2 cellular contexts compared by ENCODE assay signal in the genomic region with DNA sequence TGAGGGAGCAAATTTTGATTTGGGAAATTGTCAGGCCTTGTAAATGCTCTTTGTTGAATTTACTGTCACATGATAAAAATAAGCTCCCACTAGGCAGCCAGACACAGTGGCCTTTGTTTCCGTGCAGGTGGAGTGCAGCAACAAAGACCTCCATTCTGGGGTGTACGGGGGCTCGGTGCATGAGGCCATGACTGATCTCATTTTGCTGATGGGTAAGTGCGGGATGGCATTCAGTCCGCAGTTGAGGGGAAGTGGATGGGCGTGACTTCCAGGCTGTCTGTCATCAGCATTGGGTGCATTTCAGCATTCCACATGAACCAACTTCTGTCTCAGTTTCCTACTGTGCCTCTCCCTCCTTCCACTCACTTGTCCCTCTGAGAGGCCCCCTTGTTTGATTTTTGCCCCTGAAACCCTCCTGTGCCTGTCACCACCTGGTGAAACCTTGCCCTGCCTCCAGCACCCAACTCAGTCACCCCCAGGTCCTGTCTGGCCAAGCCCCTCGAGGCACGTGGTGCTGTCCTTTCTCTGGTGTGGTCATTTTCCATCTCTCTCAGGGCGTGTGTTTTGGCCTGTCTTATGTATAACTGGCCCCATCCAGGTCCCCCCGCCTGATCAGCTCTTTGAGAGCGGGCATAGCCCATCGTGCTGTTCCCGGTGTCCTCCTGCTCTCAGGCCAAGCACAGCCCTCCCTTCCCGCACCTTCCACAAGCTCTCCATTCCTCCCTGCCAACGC.
TF ChIP-seq lines count a peak whose summit lies in the region.

No MANE protein-coding gene starts in this region.

TF ChIP-seq in liver, 16 proteins besides CTCF, POLR2A, EP300 and RAD21:
- TF ChIP-seq YY1 (IDR thresholded peaks at IDR 0.05) (no peak), HNF4A (conservative IDR thresholded peaks at IDR 0.05) (no peak), RXRA (IDR thresholded peaks at IDR 0.05) (no peak), NR2F2 (IDR thresholded peaks at IDR 0.05) (no peak), TAF1 (conservative IDR thresholded peaks at IDR 0.05) (no peak), FOXA1 (IDR thresholded peaks at IDR 0.05) (no peak), HNF4G (IDR thresholded peaks at IDR 0.05) (no peak), SP1 (IDR thresholded peaks at IDR 0.05) (no peak), FOXA2 (IDR thresholded peaks at IDR 0.05) (no peak), JUND (IDR thresholded peaks at IDR 0.05) (no peak), EGR1 (IDR thresholded peaks at IDR 0.05; ENCODE audit: low read depth in 2 of 2) (no peak), GABPA (IDR thresholded peaks at IDR 0.05 in 1 of 2, conservative IDR thresholded peaks at IDR 0.05 in 1 of 2) (no peak)
- TF ChIP-seq, protein P1, sequence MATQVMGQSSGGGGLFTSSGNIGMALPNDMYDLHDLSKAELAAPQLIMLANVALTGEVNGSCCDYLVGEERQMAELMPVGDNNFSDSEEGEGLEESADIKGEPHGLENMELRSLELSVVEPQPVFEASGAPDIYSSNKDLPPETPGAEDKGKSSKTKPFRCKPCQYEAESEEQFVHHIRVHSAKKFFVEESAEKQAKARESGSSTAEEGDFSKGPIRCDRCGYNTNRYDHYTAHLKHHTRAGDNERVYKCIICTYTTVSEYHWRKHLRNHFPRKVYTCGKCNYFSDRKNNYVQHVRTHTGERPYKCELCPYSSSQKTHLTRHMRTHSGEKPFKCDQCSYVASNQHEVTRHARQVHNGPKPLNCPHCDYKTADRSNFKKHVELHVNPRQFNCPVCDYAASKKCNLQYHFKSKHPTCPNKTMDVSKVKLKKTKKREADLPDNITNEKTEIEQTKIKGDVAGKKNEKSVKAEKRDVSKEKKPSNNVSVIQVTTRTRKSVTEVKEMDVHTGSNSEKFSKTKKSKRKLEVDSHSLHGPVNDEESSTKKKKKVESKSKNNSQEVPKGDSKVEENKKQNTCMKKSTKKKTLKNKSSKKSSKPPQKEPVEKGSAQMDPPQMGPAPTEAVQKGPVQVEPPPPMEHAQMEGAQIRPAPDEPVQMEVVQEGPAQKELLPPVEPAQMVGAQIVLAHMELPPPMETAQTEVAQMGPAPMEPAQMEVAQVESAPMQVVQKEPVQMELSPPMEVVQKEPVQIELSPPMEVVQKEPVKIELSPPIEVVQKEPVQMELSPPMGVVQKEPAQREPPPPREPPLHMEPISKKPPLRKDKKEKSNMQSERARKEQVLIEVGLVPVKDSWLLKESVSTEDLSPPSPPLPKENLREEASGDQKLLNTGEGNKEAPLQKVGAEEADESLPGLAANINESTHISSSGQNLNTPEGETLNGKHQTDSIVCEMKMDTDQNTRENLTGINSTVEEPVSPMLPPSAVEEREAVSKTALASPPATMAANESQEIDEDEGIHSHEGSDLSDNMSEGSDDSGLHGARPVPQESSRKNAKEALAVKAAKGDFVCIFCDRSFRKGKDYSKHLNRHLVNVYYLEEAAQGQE (IDR thresholded peaks at IDR 0.05): no peak
- TF ChIP-seq, protein P2, sequence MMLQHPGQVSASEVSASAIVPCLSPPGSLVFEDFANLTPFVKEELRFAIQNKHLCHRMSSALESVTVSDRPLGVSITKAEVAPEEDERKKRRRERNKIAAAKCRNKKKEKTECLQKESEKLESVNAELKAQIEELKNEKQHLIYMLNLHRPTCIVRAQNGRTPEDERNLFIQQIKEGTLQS (IDR thresholded peaks at IDR 0.05): no peak
- TF ChIP-seq, protein P3, sequence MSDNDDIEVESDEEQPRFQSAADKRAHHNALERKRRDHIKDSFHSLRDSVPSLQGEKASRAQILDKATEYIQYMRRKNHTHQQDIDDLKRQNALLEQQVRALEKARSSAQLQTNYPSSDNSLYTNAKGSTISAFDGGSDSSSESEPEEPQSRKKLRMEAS (IDR thresholded peaks at IDR 0.05): no peak
- TF ChIP-seq, protein P4, sequence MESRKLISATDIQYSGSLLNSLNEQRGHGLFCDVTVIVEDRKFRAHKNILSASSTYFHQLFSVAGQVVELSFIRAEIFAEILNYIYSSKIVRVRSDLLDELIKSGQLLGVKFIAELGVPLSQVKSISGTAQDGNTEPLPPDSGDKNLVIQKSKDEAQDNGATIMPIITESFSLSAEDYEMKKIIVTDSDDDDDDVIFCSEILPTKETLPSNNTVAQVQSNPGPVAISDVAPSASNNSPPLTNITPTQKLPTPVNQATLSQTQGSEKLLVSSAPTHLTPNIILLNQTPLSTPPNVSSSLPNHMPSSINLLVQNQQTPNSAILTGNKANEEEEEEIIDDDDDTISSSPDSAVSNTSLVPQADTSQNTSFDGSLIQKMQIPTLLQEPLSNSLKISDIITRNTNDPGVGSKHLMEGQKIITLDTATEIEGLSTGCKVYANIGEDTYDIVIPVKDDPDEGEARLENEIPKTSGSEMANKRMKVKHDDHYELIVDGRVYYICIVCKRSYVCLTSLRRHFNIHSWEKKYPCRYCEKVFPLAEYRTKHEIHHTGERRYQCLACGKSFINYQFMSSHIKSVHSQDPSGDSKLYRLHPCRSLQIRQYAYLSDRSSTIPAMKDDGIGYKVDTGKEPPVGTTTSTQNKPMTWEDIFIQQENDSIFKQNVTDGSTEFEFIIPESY (IDR thresholded peaks at IDR 0.05): no peak

TF ChIP-seq in HepG2, 621 proteins besides CTCF, POLR2A, EP300 and RAD21:
- TF ChIP-seq SAP130 (CRISPR knock-in tag; IDR thresholded peaks at IDR 0.05; ENCODE audit: low read depth) (no peak), ZNF629 (CRISPR knock-in tag; conservative IDR thresholded peaks at IDR 0.05) (no peak), FOXJ3 (CRISPR knock-in tag; IDR thresholded peaks at IDR 0.05; ENCODE audit: borderline replicate concordance) (no peak), ZNF75D (CRISPR knock-in tag; IDR thresholded peaks at IDR 0.05; ENCODE audit: borderline replicate concordance) (no peak), U2AF2 (IDR thresholded peaks at IDR 0.05; ENCODE audit: low read depth, low read length) (no peak), FOXA3 (CRISPR knock-in tag; IDR thresholded peaks at IDR 0.05) (no peak), PCBP2 (optimal IDR thresholded peaks at IDR 0.05; ENCODE audit: low read depth, low read length, poor library complexity, severe bottlenecking) (no peak), KLF6 (CRISPR knock-in tag; IDR thresholded peaks at IDR 0.05) (no peak), ZNF678 (CRISPR knock-in tag; IDR thresholded peaks at IDR 0.05) (no peak), CCAR2 (optimal IDR thresholded peaks at IDR 0.05; ENCODE audit: low read depth, low read length) (no peak)
- TF ChIP-seq, protein P5, sequence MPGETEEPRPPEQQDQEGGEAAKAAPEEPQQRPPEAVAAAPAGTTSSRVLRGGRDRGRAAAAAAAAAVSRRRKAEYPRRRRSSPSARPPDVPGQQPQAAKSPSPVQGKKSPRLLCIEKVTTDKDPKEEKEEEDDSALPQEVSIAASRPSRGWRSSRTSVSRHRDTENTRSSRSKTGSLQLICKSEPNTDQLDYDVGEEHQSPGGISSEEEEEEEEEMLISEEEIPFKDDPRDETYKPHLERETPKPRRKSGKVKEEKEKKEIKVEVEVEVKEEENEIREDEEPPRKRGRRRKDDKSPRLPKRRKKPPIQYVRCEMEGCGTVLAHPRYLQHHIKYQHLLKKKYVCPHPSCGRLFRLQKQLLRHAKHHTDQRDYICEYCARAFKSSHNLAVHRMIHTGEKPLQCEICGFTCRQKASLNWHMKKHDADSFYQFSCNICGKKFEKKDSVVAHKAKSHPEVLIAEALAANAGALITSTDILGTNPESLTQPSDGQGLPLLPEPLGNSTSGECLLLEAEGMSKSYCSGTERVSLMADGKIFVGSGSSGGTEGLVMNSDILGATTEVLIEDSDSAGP (CRISPR knock-in tag; IDR thresholded peaks at IDR 0.05; ENCODE audit: borderline replicate concordance): no peak
